ENCODE assay signal across 21 cellular contexts in the genomic region with DNA sequence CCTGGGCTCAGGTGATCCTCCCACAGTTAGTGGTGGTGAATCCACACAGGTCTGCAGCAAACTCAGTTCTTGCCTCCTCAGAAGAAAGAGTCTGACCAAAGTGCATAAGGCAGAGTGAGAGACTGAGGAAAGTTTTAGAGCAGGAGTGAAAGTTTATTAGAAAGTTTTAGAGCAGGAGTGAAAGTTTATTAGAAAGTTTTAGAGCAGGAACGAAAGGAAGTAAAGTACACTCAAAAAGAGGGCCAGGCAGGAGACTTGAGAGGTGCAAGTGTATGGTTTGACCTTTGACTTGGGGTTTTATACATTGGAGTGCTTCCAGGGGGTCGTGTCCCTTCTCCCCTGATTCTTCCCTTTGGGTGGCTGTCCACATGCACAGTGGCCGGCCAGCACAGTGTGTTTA.
DNase-seq lines count a peak whose midpoint lies in the region; ATAC-seq, FAIRE-seq and TF ChIP-seq lines count a peak whose summit lies in the region.
"Had no signal": no experiment of that assay in that cellular context is flagged by ENCODE, and none has a peak within 500 bp of the region (broad histone marks: within the 10 kb centered on the region; RNA-seq: fewer than 3 reads in every experiment).

No MANE protein-coding gene starts in this region.

- CTCF ChIA-PET in Panc1 (lab: Charles Lee) = no interaction called here

- no peak for TF ChIP-seq EP300 in stomach (IDR thresholded peaks at IDR 0.05)

- ATAC-seq in Panc1 = no peak
- ATAC-seq: CD8-positive, alpha-beta T cell; GM12878 had no signal

- peaks cover 48% of the 10 kb centered on the region for H3K4me1 ChIP-seq in Panc1 (ENCODE audit: control insufficient read depth, insufficient read depth, low read length)
- H3K4me1 ChIP-seq in small intestine (ENCODE audit: control insufficient read depth in 2 of 2, insufficient read depth in 1 of 2, low read depth in 1 of 2, low read length in 1 of 2) = no peaks in the 10 kb centered on the region
- peaks cover 0 to 25% (median 14%) of the 10 kb centered on the region in 4 donors for H3K4me1 ChIP-seq in stomach
- H3K4me1 ChIP-seq: BLaER1 had no signal

- no peaks in the 10 kb centered on the region for H3K36me3 Mint-ChIP-seq in glutamatergic neuron (ENCODE audit: unreplicated experiment)
- H3K36me3 Mint-ChIP-seq in neural crest cell (ENCODE audit: low read depth) = no peaks in the 10 kb centered on the region
- H3K36me3 Mint-ChIP-seq: CD4-positive, CD25-positive, alpha-beta regulatory T cell; CD8-positive, alpha-beta T cell had no signal

- peak overlapping the region; percentile 85 for H3K27ac ChIP-seq in Panc1 (ENCODE audit: low read length)
- H3K27ac ChIP-seq in small intestine (ENCODE audit: low read depth in 1 of 2, low read length in 1 of 2) = no peak overlapping the region
- no peak overlapping the region for H3K27ac ChIP-seq in stomach
- H3K27ac ChIP-seq: BLaER1, C4-2B, GM23248 had no signal

- intact Hi-C loops in Panc1 (cut with micrococcal nuclease; ENCODE audit: unreplicated experiment) (loop anchor here (5.0 kb wide), 3 partner anchors 61 to 204 kb away; no protein-coding TSS in a partner anchor), stomach (cut with DNase I; ENCODE audit: low total_unique reads) (loop anchor here (5.0 kb wide), 1 partner anchor 204 kb away; no protein-coding TSS in a partner anchor)

- no peak for FAIRE-seq in small intestine (lab: Jason Lieb, UNC)
- FAIRE-seq: GM12878, GM19239, H1 had no signal

- H3K36me3 ChIP-seq in Panc1 (ENCODE audit: control insufficient read depth, insufficient read depth, low read length) (no peaks in the 10 kb centered on the region), small intestine (ENCODE audit: control insufficient read depth in 2 of 2, insufficient read depth in 2 of 2, low read length in 2 of 2) (no peaks in the 10 kb centered on the region), stomach (no peaks in the 10 kb centered on the region)
- H3K36me3 ChIP-seq: BLaER1 had no signal

- WGBS in small intestine, 3 donors = 35 to 69% (median 63%) methylated on average over 2 to 3 of the region's 3 CpGs
- 58 to 82% (median 71%) methylated on average over 2 to 3 of the region's 3 CpGs for WGBS in stomach, 5 donors

- no peaks in the 10 kb centered on the region for H3K27me3 ChIP-seq in Panc1 (ENCODE audit: control insufficient read depth, insufficient read depth, low read length)
- no peaks in the 10 kb centered on the region for H3K27me3 ChIP-seq in small intestine (ENCODE audit: control insufficient read depth in 2 of 2, insufficient read depth in 2 of 2, low read length in 2 of 2)
- peaks cover 0 to 3% (median 0%) of the 10 kb centered on the region in 3 donors for H3K27me3 ChIP-seq in stomach
- H3K27me3 ChIP-seq: BLaER1 had no signal

- H3K9me3 ChIP-seq in Panc1 (ENCODE audit: control insufficient read depth, insufficient read depth, low read depth, low read length) (no peaks in the 10 kb centered on the region), small intestine (ENCODE audit: control insufficient read depth, low read depth) (no peaks in the 10 kb centered on the region), stomach (no peaks in the 10 kb centered on the region)
- H3K9me3 ChIP-seq: BLaER1, Caco-2 had no signal

- no peak for TF ChIP-seq CTCF in Panc1 (IDR thresholded peaks at IDR 0.05)
- TF ChIP-seq CTCF in glutamatergic neuron (IDR thresholded peaks at IDR 0.05; ENCODE audit: partially characterized antibody, unreplicated experiment) = no peak
- TF ChIP-seq CTCF in neural crest cell (conservative IDR thresholded peaks at IDR 0.05) = no peak
- TF ChIP-seq CTCF in stomach (IDR thresholded peaks at IDR 0.05) = no peak

- DNase-seq in Panc1 (ENCODE audit: low read depth, low spot score) (no peak), glutamatergic neuron (no peak), neural crest cell (ENCODE audit: low read depth, low spot score) (no peak), small intestine (no peak), dedifferentiated amniotic fluid mesenchymal stem cell (ENCODE audit: extremely low spot score) (no peak), stomach (no peak)
- DNase-seq: Caco-2; CD4-positive, CD25-positive, alpha-beta regulatory T cell; CD8-positive, alpha-beta T cell; DMS153; DND-41; GDM1; GM23248; H7; HCEC 1CT had no signal

- POLR2A ChIA-PET in Panc1 (lab: Charles Lee) = no interaction called here

- peaks cover 7% of the 10 kb centered on the region for H3K9me3 Mint-ChIP-seq in glutamatergic neuron (ENCODE audit: unreplicated experiment)
- H3K9me3 Mint-ChIP-seq in neural crest cell = no peaks in the 10 kb centered on the region
- H3K9me3 Mint-ChIP-seq: CD8-positive, alpha-beta T cell had no signal

- no peak overlapping the region for H3K4me3 ChIP-seq in Panc1 (ENCODE audit: low read depth in 2 of 2, low read length in 2 of 2)
- H3K4me3 ChIP-seq in small intestine (ENCODE audit: low read depth in 1 of 2, low read length in 2 of 2) = no peak overlapping the region
- H3K4me3 ChIP-seq in stomach = no peak overlapping the region
- H3K4me3 ChIP-seq: BLaER1, GM12878, GM23248 had no signal

- no peak overlapping the region for H3K4me3 Mint-ChIP-seq in glutamatergic neuron (ENCODE audit: unreplicated experiment)
- no peak overlapping the region for H3K4me3 Mint-ChIP-seq in neural crest cell
- H3K4me3 Mint-ChIP-seq: B cell; CD8-positive, alpha-beta T cell had no signal

- BruUV-seq in Panc1 (replicated peaks; lab: Mats Ljungman, UMichigan) = no TSS peak

- peak overlapping the region; percentile 8 for H3K27ac Mint-ChIP-seq in glutamatergic neuron (ENCODE audit: unreplicated experiment)
- peak overlapping the region; percentile 20 for H3K27ac Mint-ChIP-seq in neural crest cell (ENCODE audit: unreplicated experiment)
- H3K27ac Mint-ChIP-seq: B cell; CD4-positive, CD25-positive, alpha-beta regulatory T cell; CD8-positive, alpha-beta T cell had no signal

- no peak for TF ChIP-seq POLR2A in stomach (IDR thresholded peaks at IDR 0.05)

- H3K27me3 Mint-ChIP-seq in glutamatergic neuron (ENCODE audit: unreplicated experiment) = peaks cover 10% of the 10 kb centered on the region
- peaks cover 2% of the 10 kb centered on the region for H3K27me3 Mint-ChIP-seq in neural crest cell (ENCODE audit: low read depth)

- in situ Hi-C loops in Panc1 (cut with HindIII; ENCODE audit: low pct_unique_long_range_greater_than_20kb, low sequenced_read_pairs) = no loop called here

- H3K4me1 Mint-ChIP-seq in glutamatergic neuron (ENCODE audit: low read depth, unreplicated experiment) = peaks cover 16% of the 10 kb centered on the region
- H3K4me1 Mint-ChIP-seq in neural crest cell = peaks cover 22% of the 10 kb centered on the region
- H3K4me1 Mint-ChIP-seq: B cell; CD4-positive, CD25-positive, alpha-beta regulatory T cell had no signal
